In genomic region chr18:44733069-44733753, GRCh38 we compare ENCODE assay signal across 7 cellular contexts. TPM values are rescaled to one million over a fixed set of nuclear protein-coding genes. Genes with fewer than 3 reads are reported as not detected.
DNase-seq lines count a peak whose midpoint lies in the region; ATAC-seq and TF ChIP-seq lines count a peak whose summit lies in the region.

No MANE protein-coding gene starts in this region.

- H3K9ac ChIP-seq in skeletal muscle tissue (ENCODE audit: low read depth in 1 of 3, low read length in 3 of 3) = peak overlapping the region in 1 of 3 donors; percentile 17

- ATAC-seq in HG03159 (IDR thresholded peaks at IDR 0.05; ENCODE audit: unreplicated experiment) (no peak), GM18870 (IDR thresholded peaks at IDR 0.05; ENCODE audit: unreplicated experiment) (no peak)

- no peak for TF ChIP-seq CTCF in HEK293 (tag by site-specific recombination; IDR thresholded peaks at IDR 0.05)
- no peak for TF ChIP-seq CTCF in fibroblast of mammary gland (conservative IDR thresholded peaks at IDR 0.05; ENCODE audit: control insufficient read depth, insufficient read depth, low read depth, low read length)

- no peaks in the 10 kb centered on the region for H3K9me3 ChIP-seq in HEK293 (ENCODE audit: control insufficient read depth, insufficient read depth, low read depth, low read length)
- no peaks in the 10 kb centered on the region for H3K9me3 ChIP-seq in skeletal muscle tissue (ENCODE audit: control insufficient read depth in 3 of 3, low read length in 3 of 3)

- peak; percentile 22 for DNase-seq in SK-N-DZ (ENCODE audit: low spot score)
- DNase-seq in fibroblast of mammary gland (ENCODE audit: low read depth) = peak; percentile 96
- DNase-seq in NAMALWA (ENCODE audit: low spot score) = no peak

- no peak overlapping the region for H3K4me3 ChIP-seq in HEK293 (ENCODE audit: low read depth, low read length)
- H3K4me3 ChIP-seq in fibroblast of mammary gland (ENCODE audit: control insufficient read depth, low read depth, low read length) = no peak overlapping the region
- H3K4me3 ChIP-seq in skeletal muscle tissue (ENCODE audit: low read length in 3 of 3) = peak overlapping the region in 1 of 3 donors; percentile 6

- H3K27me3 ChIP-seq in skeletal muscle tissue (ENCODE audit: control insufficient read depth in 3 of 3, insufficient read depth in 3 of 3, low read length in 3 of 3) = no peaks in the 10 kb centered on the region

- CTCF ChIA-PET in HEK293 (lab: Yijun Ruan, JAX) = no interaction called here

- H3K4me1 ChIP-seq in HEK293 (ENCODE audit: control insufficient read depth, insufficient read depth, low read length) (peaks cover 28% of the 10 kb centered on the region), skeletal muscle tissue (ENCODE audit: control insufficient read depth in 3 of 3, insufficient read depth in 3 of 3, low read length in 3 of 3) (peaks cover 41 to 50% (median 43%) of the 10 kb centered on the region in 3 donors)

- POLR2A ChIA-PET in HEK293 (lab: Yijun Ruan, JAX) = interaction anchor here (1.5 kb wide), 1 partner anchor 8 kb away, joined by 4 read pairs; no protein-coding TSS in a partner anchor

- H3K36me3 ChIP-seq in HEK293 (ENCODE audit: control insufficient read depth in 2 of 2, insufficient read depth in 1 of 2, low read length in 2 of 2) (no peaks in the 10 kb centered on the region), skeletal muscle tissue (ENCODE audit: control insufficient read depth in 3 of 3, insufficient read depth in 3 of 3, low read length in 3 of 3) (no peaks in the 10 kb centered on the region)

- no peak overlapping the region for H3K27ac ChIP-seq in HEK293 (ENCODE audit: extremely low read depth, low read depth, low read length)
- H3K27ac ChIP-seq in skeletal muscle tissue (ENCODE audit: low read depth, low read length) = peak overlapping the region; percentile 38

TF ChIP-seq in HEK293, 187 proteins besides CTCF, POLR2A, EP300 and RAD21:
- TF ChIP-seq ZNF785 (tag by site-specific recombination; IDR thresholded peaks at IDR 0.05) = no peak
- TF ChIP-seq ZBTB6 (tag by site-specific recombination; IDR thresholded peaks at IDR 0.05) = peak; percentile 50; the same call in 1 of the 2 replicates

RNA-seq across cellular contexts. Expression of gene SETBP1, which starts 52.5 kb away (rescaled TPM):
- 3.3 and 5.3 TPM in 2 replicates for polyA plus RNA-seq in SK-N-DZ (2014; cell fraction: cytosol; rRNA removed)
- 2.5 and 4.6 TPM in 2 replicates for polyA plus RNA-seq in SK-N-DZ (2014; cell fraction: nucleus; rRNA removed)
- total RNA-seq in skeletal muscle tissue = 13.6 TPM
